In the genomic region with DNA sequence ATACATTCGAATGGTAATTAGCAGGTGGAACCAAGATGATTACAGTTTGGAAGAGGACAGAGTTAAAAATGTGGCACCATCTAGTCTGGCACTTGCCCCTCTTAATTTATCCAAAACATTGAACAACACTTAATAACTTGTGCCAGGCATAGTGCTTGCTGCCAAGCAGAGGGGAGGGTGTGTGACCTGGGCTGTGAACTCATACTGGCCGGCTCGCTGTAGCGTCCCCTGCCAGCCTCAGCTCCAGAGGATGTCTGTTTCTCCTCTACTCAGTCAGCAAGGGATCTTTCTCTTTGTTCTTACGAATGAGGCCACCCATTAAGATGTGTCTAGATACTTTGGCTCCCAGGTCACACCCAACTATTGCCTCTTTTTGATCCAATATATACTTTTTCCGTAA, we compare ENCODE assay signal across 8 cellular contexts.
DNase-seq lines count a peak whose midpoint lies in the region; ATAC-seq and TF ChIP-seq lines count a peak whose summit lies in the region.

No MANE protein-coding gene starts in this region.

- H3K9me3 Mint-ChIP-seq in activated T-cell treated with anti-CD3 and anti-CD28 coated beads, Interleukin-2, amount 50 U/mL, for 24 hours = peaks cover 23% of the 10 kb centered on the region
- H3K9me3 Mint-ChIP-seq in activated naive CD8-positive, alpha-beta T cell treated with anti-CD3 and anti-CD28 coated beads for 36 hours = peaks cover 31% of the 10 kb centered on the region
- H3K9me3 Mint-ChIP-seq in stimulated activated effector memory CD8-positive, alpha-beta T cell treated with anti-CD3 and anti-CD28 coated beads, Interleukin-12 subunit alpha, Interleukin-12 subunit beta, amount 100 ng/mL, for 72 hours = peaks cover 3% of the 10 kb centered on the region

- H3K4me1 ChIP-seq in left ventricle myocardium inferior = peaks cover 13% of the 10 kb centered on the region

- peaks cover 2% of the 10 kb centered on the region for H3K27me3 Mint-ChIP-seq in activated T-cell treated with anti-CD3 and anti-CD28 coated beads, Interleukin-2, amount 50 U/mL, for 24 hours
- H3K27me3 Mint-ChIP-seq in activated naive CD8-positive, alpha-beta T cell treated with anti-CD3 and anti-CD28 coated beads for 36 hours = no peaks in the 10 kb centered on the region

- H3K36me3 Mint-ChIP-seq in activated T-cell treated with anti-CD3 and anti-CD28 coated beads, Interleukin-2, amount 50 U/mL, for 24 hours (ENCODE audit: low read depth) = peaks cover 27% of the 10 kb centered on the region
- peaks cover 40% of the 10 kb centered on the region for H3K36me3 Mint-ChIP-seq in activated naive CD8-positive, alpha-beta T cell treated with anti-CD3 and anti-CD28 coated beads for 36 hours
- peaks cover 12% of the 10 kb centered on the region for H3K36me3 Mint-ChIP-seq in stimulated activated effector memory CD8-positive, alpha-beta T cell treated with anti-CD3 and anti-CD28 coated beads, Interleukin-12 subunit alpha, Interleukin-12 subunit beta, amount 100 ng/mL, for 72 hours

- peaks cover 66% of the 10 kb centered on the region for H3K4me1 Mint-ChIP-seq in activated T-cell treated with anti-CD3 and anti-CD28 coated beads, Interleukin-2, amount 50 U/mL, for 24 hours (ENCODE audit: low read depth)
- H3K4me1 Mint-ChIP-seq in activated naive CD8-positive, alpha-beta T cell treated with anti-CD3 and anti-CD28 coated beads for 36 hours = peaks cover 36% of the 10 kb centered on the region
- H3K4me1 Mint-ChIP-seq in stimulated activated effector memory CD8-positive, alpha-beta T cell treated with anti-CD3 and anti-CD28 coated beads, Interleukin-12 subunit alpha, Interleukin-12 subunit beta, amount 100 ng/mL, for 72 hours = peaks cover 59% of the 10 kb centered on the region

- H3K4me3 Mint-ChIP-seq in activated T-cell treated with anti-CD3 and anti-CD28 coated beads, Interleukin-2, amount 50 U/mL, for 24 hours = peak overlapping the region; percentile 58
- peak overlapping the region; percentile 60 for H3K4me3 Mint-ChIP-seq in activated naive CD8-positive, alpha-beta T cell treated with anti-CD3 and anti-CD28 coated beads for 36 hours
- H3K4me3 Mint-ChIP-seq in stimulated activated effector memory CD8-positive, alpha-beta T cell treated with anti-CD3 and anti-CD28 coated beads, Interleukin-12 subunit alpha, Interleukin-12 subunit beta, amount 100 ng/mL, for 72 hours = peak overlapping the region; percentile 57

- ATAC-seq in HG02981 (IDR thresholded peaks at IDR 0.05; ENCODE audit: unreplicated experiment) = peak; percentile 1
- ATAC-seq in stimulated activated effector memory CD8-positive, alpha-beta T cell treated with anti-CD3 and anti-CD28 coated beads, Interleukin-12 subunit alpha, Interleukin-12 subunit beta, amount 100 ng/mL, for 72 hours = no peak

- H3K36me3 ChIP-seq in left ventricle myocardium inferior = no peaks in the 10 kb centered on the region

- intact Hi-C loops in left ventricle myocardium inferior (cut with micrococcal nuclease) = no loop called here

- H3K9me3 ChIP-seq in left ventricle myocardium inferior (replicated peaks) = no peaks in the 10 kb centered on the region

- no peak overlapping the region for H3K27ac ChIP-seq in left ventricle myocardium inferior (replicated peaks)

- no peak for TF ChIP-seq CTCF in left ventricle myocardium inferior (IDR thresholded peaks at IDR 0.05; ENCODE audit: borderline replicate concordance)

- no peak overlapping the region for H3K4me3 ChIP-seq in left ventricle myocardium inferior

- peaks cover 27% of the 10 kb centered on the region for H3K27me3 ChIP-seq in left ventricle myocardium inferior (ENCODE audit: low read depth)

- no peak for DNase-seq in activated T-cell treated with anti-CD3 and anti-CD28 coated beads, Interleukin-2, amount 50 U/mL, for 24 hours
- DNase-seq in activated T-cell treated with anti-CD3 and anti-CD28 coated beads for 4 hours (no peak), left ventricle myocardium inferior (no peak), ecto neural progenitor cell (ENCODE audit: low spot score) (no peak), NCI-H2029 (lab: John Stamatoyannopoulos, UW) (no peak)
- no peak for DNase-seq in activated naive CD8-positive, alpha-beta T cell treated with anti-CD3 and anti-CD28 coated beads for 36 hours
- no peak for DNase-seq in stimulated activated effector memory CD8-positive, alpha-beta T cell treated with anti-CD3 and anti-CD28 coated beads, Interleukin-12 subunit alpha, Interleukin-12 subunit beta, amount 100 ng/mL, for 72 hours (ENCODE audit: low spot score in 2 of 2)

- peak overlapping the region; percentile 98 for H3K27ac Mint-ChIP-seq in activated T-cell treated with anti-CD3 and anti-CD28 coated beads, Interleukin-2, amount 50 U/mL, for 24 hours
- peak overlapping the region; percentile 100 for H3K27ac Mint-ChIP-seq in activated naive CD8-positive, alpha-beta T cell treated with anti-CD3 and anti-CD28 coated beads for 36 hours
- H3K27ac Mint-ChIP-seq in stimulated activated effector memory CD8-positive, alpha-beta T cell treated with anti-CD3 and anti-CD28 coated beads, Interleukin-12 subunit alpha, Interleukin-12 subunit beta, amount 100 ng/mL, for 72 hours = peak overlapping the region; percentile 94
